In genomic region chr19:2041686-2042484, GRCh38 we compare ENCODE assay signal across 8 cellular contexts. TPM values are rescaled to one million over a fixed set of nuclear protein-coding genes. Genes with fewer than 3 reads are reported as not detected.
DNase-seq lines count a peak whose midpoint lies in the region; ATAC-seq and TF ChIP-seq lines count a peak whose summit lies in the region.

No MANE protein-coding gene starts in this region.

- H3K4me3 ChIP-seq in mononuclear cell (ENCODE audit: low read length), result peak overlapping the region; percentile 24

- no peaks in the 10 kb centered on the region for H3K9me3 ChIP-seq in mononuclear cell (ENCODE audit: low read depth, low read length)

- peak; percentile 69 for ATAC-seq in GM19467 (IDR thresholded peaks at IDR 0.05; ENCODE audit: unreplicated experiment)

- intact Hi-C loops in CD14-positive monocyte (cut with micrococcal nuclease), result loop anchor here in 1 of 2 donors (10.0 kb wide), 1 partner anchor 147 kb away; no protein-coding TSS in a partner anchor

- no peaks in the 10 kb centered on the region for H3K27me3 ChIP-seq in mononuclear cell (ENCODE audit: insufficient read depth, low read length)

- H3K4me1 Mint-ChIP-seq in CD14-positive monocyte, result peaks cover 26% of the 10 kb centered on the region

- peak; percentile 99 for DNase-seq in CD14-positive monocyte (ENCODE audit: low spot score)
- peak; percentile 55 for DNase-seq in HPDE6-E6E7 (ENCODE audit: extremely low spot score)
- DNase-seq in NOMO-1 treated with DMSO at 0.1 percent for 48 hours (lab: John Stamatoyannopoulos, UW; ENCODE audit: unreplicated experiment), result peak; percentile 92
- DNase-seq in activated T-cell treated with anti-CD3 and anti-CD28 coated beads for 48 hours (ENCODE audit: low read depth), result peak; percentile 100
- peak; percentile 81 for DNase-seq in epithelial cell of prostate (ENCODE audit: low read depth, low spot score)
- DNase-seq in stimulated activated CD8-positive, alpha-beta memory T cell treated with anti-CD3 and anti-CD28 coated beads, Interleukin-4, amount 100 ng/mL, for 1 hour (ENCODE audit: low read depth in 2 of 2, low spot score in 1 of 2), result peak; percentile 99

- H3K9me3 Mint-ChIP-seq in CD14-positive monocyte, result peaks cover 0 to 2% (median 0%) of the 10 kb centered on the region in 7 donors

- peaks cover 36 to 67% of the 10 kb centered on the region in 2 donors for H3K36me3 Mint-ChIP-seq in CD14-positive monocyte

- H3K4me1 ChIP-seq in mononuclear cell (ENCODE audit: insufficient read depth, low read length), result peaks cover 59% of the 10 kb centered on the region

- peak overlapping the region; percentile 76 for H3K27ac ChIP-seq in epithelial cell of prostate

- no peak for TF ChIP-seq CTCF in CD14-positive monocyte (IDR thresholded peaks at IDR 0.05)

- peak overlapping the region; percentile 89 to 94 (median 92) for H3K27ac Mint-ChIP-seq in CD14-positive monocyte

- peaks cover 0 to 2% (median 0%) of the 10 kb centered on the region in 3 donors for H3K27me3 Mint-ChIP-seq in CD14-positive monocyte (ENCODE audit: low read depth in 3 of 3)

- peak overlapping the region; percentile 58 to 71 for H3K4me3 Mint-ChIP-seq in CD14-positive monocyte

RNA-seq across cellular contexts. Expression of gene MKNK2, which starts 9.2 kb away (rescaled TPM):
- polyA plus RNA-seq in CD14-positive monocyte, result 10 to 100 TPM; 16.9 to 21.8 TPM
- 163 TPM for total RNA-seq in mononuclear cell

RNA-seq across cellular contexts. Expression of gene BTBD2, which starts 26.4 kb away (rescaled TPM):
- 1 to 10 TPM; 2.8 to 3.3 TPM for polyA plus RNA-seq in CD14-positive monocyte
- total RNA-seq in mononuclear cell, result 23.2 TPM

RNA-seq across cellular contexts. Expression of gene MOB3A, which starts 54.2 kb away (rescaled TPM):
- 10 to 100 TPM; 60.5 to 96.3 TPM for polyA plus RNA-seq in CD14-positive monocyte
- 87.3 TPM for total RNA-seq in mononuclear cell

RNA-seq across cellular contexts. Expression of gene IZUMO4, which starts 54.8 kb away (rescaled TPM):
- polyA plus RNA-seq in CD14-positive monocyte, result under 1 TPM; 0.41 to 0.80 TPM
- 2.9 TPM for total RNA-seq in mononuclear cell

Comparison
In these comparisons a context has a peak if more than half of its experiments do, and no peak if none do; other contexts are left out.
1. Peak in every context shown above with its lines: DNase-seq, ATAC-seq, H3K4me3 ChIP-seq and H3K27ac ChIP-seq.